15 cellular contexts compared by ENCODE assay signal in genomic region chr16:15031179-15031578, GRCh38. TPM values are rescaled to one million over a fixed set of nuclear protein-coding genes. Genes with fewer than 3 reads are reported as not detected.
A peak's percentile ranks its signal among the peaks of the same experiment; 100 is the strongest.
DNase-seq lines count a peak whose midpoint lies in the region; ATAC-seq, FAIRE-seq and TF ChIP-seq lines count a peak whose summit lies in the region.
"Had no signal": no experiment of that assay in that cellular context is flagged by ENCODE, and none has a peak within 500 bp of the region (broad histone marks: within the 10 kb centered on the region; RNA-seq: fewer than 3 reads in every experiment).

No MANE protein-coding gene starts in this region.

- H3K36me3 ChIP-seq in astrocyte (ENCODE audit: insufficient read depth, low read length) (peaks cover 39% of the 10 kb centered on the region), gastrocnemius medialis (peaks cover 3 to 51% of the 10 kb centered on the region in 2 donors)

- no peaks in the 10 kb centered on the region for H3K9me3 ChIP-seq in astrocyte (ENCODE audit: insufficient read depth, low read depth, low read length)
- H3K9me3 ChIP-seq in gastrocnemius medialis: no peaks in the 10 kb centered on the region
- H3K9me3 ChIP-seq: ascending aorta, left lung, prostate gland, SJSA1 had no signal

- in situ Hi-C loops in gastrocnemius medialis (cut with MboI; ENCODE audit: low sequenced_read_pairs in 4 of 4): no loop called here

- H3K27ac ChIP-seq in astrocyte (ENCODE audit: low read depth, low read length) (no peak overlapping the region), gastrocnemius medialis (no peak overlapping the region)
- H3K27ac ChIP-seq: ascending aorta, prostate gland, SJSA1 had no signal

- ATAC-seq in stimulated activated naive CD8-positive, alpha-beta T cell treated with anti-CD3 and anti-CD28 coated beads, Interleukin-15, amount 100 ng/mL, for 72 hours: no peak
- ATAC-seq in HG02938 (IDR thresholded peaks at IDR 0.05; ENCODE audit: unreplicated experiment) (no peak), gastrocnemius medialis (no peak)
- ATAC-seq: left lung had no signal

- peak overlapping the region; percentile 52 for H3K27ac Mint-ChIP-seq in stimulated activated naive CD8-positive, alpha-beta T cell treated with anti-CD3 and anti-CD28 coated beads, Interleukin-15, Interleukin-2, amounts not matched to agents 100 ng/mL and 50 ng/mL, for 24 hours
- H3K27ac Mint-ChIP-seq in stimulated activated naive CD8-positive, alpha-beta T cell treated with anti-CD3 and anti-CD28 coated beads, Interleukin-15, amount 100 ng/mL, for 72 hours: peak overlapping the region in 1 of 2 donors; percentile 87
- no peak overlapping the region for H3K27ac Mint-ChIP-seq in astrocyte (ENCODE audit: unreplicated experiment)

- H2AFZ ChIP-seq in astrocyte (ENCODE audit: low read depth, low read length): no peak overlapping the region

- no peak overlapping the region for H3K9ac ChIP-seq in astrocyte (ENCODE audit: low read length)

- H3K36me3 Mint-ChIP-seq in stimulated activated naive CD8-positive, alpha-beta T cell treated with anti-CD3 and anti-CD28 coated beads, Interleukin-15, Interleukin-2, amounts not matched to agents 100 ng/mL and 50 ng/mL, for 24 hours (ENCODE audit: low read depth): peaks cover 41% of the 10 kb centered on the region
- peaks cover 49% of the 10 kb centered on the region for H3K36me3 Mint-ChIP-seq in astrocyte (ENCODE audit: low read depth, unreplicated experiment)

- TF ChIP-seq CTCF in astrocyte (IDR thresholded peaks at IDR 0.05; ENCODE audit: insufficient read depth, low read depth, low read length) (no peak), gastrocnemius medialis (IDR thresholded peaks at IDR 0.05 in 4 of 5, conservative IDR thresholded peaks at IDR 0.05 in 1 of 5) (no peak)

- H3K4me3 Mint-ChIP-seq in stimulated activated naive CD8-positive, alpha-beta T cell treated with anti-CD3 and anti-CD28 coated beads, Interleukin-15, Interleukin-2, amounts not matched to agents 100 ng/mL and 50 ng/mL, for 24 hours: no peak overlapping the region
- H3K4me3 Mint-ChIP-seq in stimulated activated naive CD8-positive, alpha-beta T cell treated with anti-CD3 and anti-CD28 coated beads, Interleukin-15, amount 100 ng/mL, for 72 hours: no peak overlapping the region
- peak overlapping the region; percentile 17 for H3K4me3 Mint-ChIP-seq in astrocyte (ENCODE audit: unreplicated experiment)

- H3K27me3 ChIP-seq in astrocyte (ENCODE audit: insufficient read depth, low read length) (no peaks in the 10 kb centered on the region), gastrocnemius medialis (no peaks in the 10 kb centered on the region)
- H3K27me3 ChIP-seq: ascending aorta, left lung, SJSA1 had no signal

- H3K27me3 Mint-ChIP-seq in stimulated activated naive CD8-positive, alpha-beta T cell treated with anti-CD3 and anti-CD28 coated beads, Interleukin-15, Interleukin-2, amounts not matched to agents 100 ng/mL and 50 ng/mL, for 24 hours: no peaks in the 10 kb centered on the region
- H3K27me3 Mint-ChIP-seq in stimulated activated naive CD8-positive, alpha-beta T cell treated with anti-CD3 and anti-CD28 coated beads, Interleukin-15, amount 100 ng/mL, for 72 hours: no peaks in the 10 kb centered on the region
- H3K27me3 Mint-ChIP-seq in astrocyte (ENCODE audit: low read depth, unreplicated experiment): no peaks in the 10 kb centered on the region

- H3K79me2 ChIP-seq in astrocyte (ENCODE audit: insufficient read depth, low read length): peaks cover 17% of the 10 kb centered on the region

- DNase-seq in stimulated activated naive CD8-positive, alpha-beta T cell treated with anti-CD3 and anti-CD28 coated beads, Interleukin-15, amount 100 ng/mL, for 72 hours: no peak
- DNase-seq in NOMO-1 (lab: John Stamatoyannopoulos, UW; ENCODE audit: unreplicated experiment in 2 of 2): peak; percentile 36 to 38
- DNase-seq in astrocyte (ENCODE audit: low read depth): no peak
- no peak for DNase-seq in AG08395 (ENCODE audit: low spot score)
- no peak for DNase-seq in NCI-H524 (lab: John Stamatoyannopoulos, UW)
- no peak for DNase-seq in gastrocnemius medialis
- DNase-seq: left lung; MM.1S; NCI-H2171; NK-92 treated with Interleukin-12 subunit alpha and Interleukin-12 subunit beta, amount 100 ng/mL, for 24 hours had no signal

- H3K4me1 Mint-ChIP-seq in stimulated activated naive CD8-positive, alpha-beta T cell treated with anti-CD3 and anti-CD28 coated beads, Interleukin-15, Interleukin-2, amounts not matched to agents 100 ng/mL and 50 ng/mL, for 24 hours (ENCODE audit: low read depth): peaks cover 11% of the 10 kb centered on the region
- peaks cover 17% of the 10 kb centered on the region for H3K4me1 Mint-ChIP-seq in stimulated activated naive CD8-positive, alpha-beta T cell treated with anti-CD3 and anti-CD28 coated beads, Interleukin-15, amount 100 ng/mL, for 72 hours
- peaks cover 3% of the 10 kb centered on the region for H3K4me1 Mint-ChIP-seq in astrocyte (ENCODE audit: low read depth, unreplicated experiment)

- peaks cover 12% of the 10 kb centered on the region for H3K4me1 ChIP-seq in astrocyte (ENCODE audit: insufficient read depth, low read length)
- H3K4me1 ChIP-seq in gastrocnemius medialis: peaks cover 12 to 21% of the 10 kb centered on the region in 2 donors
- H3K4me1 ChIP-seq: ascending aorta, prostate gland, SJSA1 had no signal

- H3K9me3 Mint-ChIP-seq in stimulated activated naive CD8-positive, alpha-beta T cell treated with anti-CD3 and anti-CD28 coated beads, Interleukin-15, Interleukin-2, amounts not matched to agents 100 ng/mL and 50 ng/mL, for 24 hours: no peaks in the 10 kb centered on the region
- no peaks in the 10 kb centered on the region for H3K9me3 Mint-ChIP-seq in stimulated activated naive CD8-positive, alpha-beta T cell treated with anti-CD3 and anti-CD28 coated beads, Interleukin-15, amount 100 ng/mL, for 72 hours
- H3K9me3 Mint-ChIP-seq in astrocyte (ENCODE audit: unreplicated experiment): no peaks in the 10 kb centered on the region

- intact Hi-C loops in gastrocnemius medialis (cut with DNase I; ENCODE audit: low total_unique reads): no loop called here

- TF ChIP-seq POLR2A in gastrocnemius medialis (IDR thresholded peaks at IDR 0.05): no peak

- H4K20me1 ChIP-seq in astrocyte (ENCODE audit: insufficient read depth, low read length): peaks cover 55% of the 10 kb centered on the region

- H3K4me2 ChIP-seq in astrocyte (ENCODE audit: low read length): no peak overlapping the region

- H3K4me3 ChIP-seq in astrocyte (ENCODE audit: insufficient read depth, low read depth, low read length) (no peak overlapping the region), gastrocnemius medialis (no peak overlapping the region)
- H3K4me3 ChIP-seq: ascending aorta, left lung, prostate gland, SJSA1 had no signal

- no peak for FAIRE-seq in astrocyte (lab: Jason Lieb, UNC)

RNA-seq across cellular contexts. Expression of gene NTAN1, which starts 24.7 kb away (rescaled TPM):
- total RNA-seq in astrocyte: 61.3 and 66.3 TPM in 2 replicates
- 10 to 100 TPM; 33.4 to 40.3 (median 35.8) TPM for total RNA-seq in gastrocnemius medialis

RNA-seq across cellular contexts. Expression of gene PDXDC1, which starts 56.4 kb away (rescaled TPM):
- total RNA-seq in astrocyte (123 and 127 TPM in 2 replicates), gastrocnemius medialis (10 to 100 TPM; 34.3 to 69.0 (median 45.2) TPM)

Comparison
In these comparisons a context has a peak if more than half of its experiments do, and no peak if none do; other contexts are left out.
1. DNase-seq: peak in NOMO-1 (2 of 2); none in stimulated activated naive CD8-positive, alpha-beta T cell treated with anti-CD3 and anti-CD28 coated beads, Interleukin-15, amount 100 ng/mL, for 72 hours (0 of 2), astrocyte (single experiment), AG08395 (single experiment), NCI-H524 (0 of 2) and gastrocnemius medialis (0 of 2).